ENCODE assay signal across 17 cellular contexts in genomic region chr14:36281309-36281708, GRCh38. TPM values are rescaled to one million over a fixed set of nuclear protein-coding genes. Genes with fewer than 3 reads are reported as not detected.
DNase-seq lines count a peak whose midpoint lies in the region; ATAC-seq and TF ChIP-seq lines count a peak whose summit lies in the region.
"Had no signal": no experiment of that assay in that cellular context is flagged by ENCODE, and none has a peak within 500 bp of the region (broad histone marks: within the 10 kb centered on the region; RNA-seq: fewer than 3 reads in every experiment).

No MANE protein-coding gene starts in this region.

- DNase-seq in ELR (ENCODE audit: low read depth) (peak; percentile 14), NB4 (ENCODE audit: low read depth) (peak; percentile 7), WTC11 (ENCODE audit: low spot score) (no peak), lung microvascular endothelial cell (ENCODE audit: low read depth in 2 of 2) (peak; percentile 7 to 11), Karpas-422 (no peak), vagina (ENCODE audit: extremely low spot score in 2 of 2) (no peak), chondrocyte (ENCODE audit: low spot score) (no peak)
- DNase-seq: naive B cell; NCI-H226; ovary; stimulated activated CD4-positive, alpha-beta T cell treated with anti-CD3 and anti-CD28 coated beads, Interleukin-1b, Interleukin-23, amount 100 ng/mL, for 48 hours; stimulated activated naive CD8-positive, alpha-beta T cell treated with anti-CD3 and anti-CD28 coated beads, Interleukin-15, amount 100 ng/mL, for 72 hours; T-helper 9 cell had no signal

- ATAC-seq in WTC11: peak; percentile 99
- ATAC-seq: activated CD4-positive, CD25-positive, alpha-beta regulatory T cell treated with anti-CD3 and anti-CD28 coated beads, Interleukin-2, amount 50 U/mL, for 24 hours; sciatic nerve; stimulated activated naive CD8-positive, alpha-beta T cell treated with anti-CD3 and anti-CD28 coated beads, Interleukin-15, amount 100 ng/mL, for 72 hours had no signal

- TF ChIP-seq POLR2A in NB4 (IDR thresholded peaks at IDR 0.05; ENCODE audit: extremely low read depth, insufficient read length): no peak
- no peak for TF ChIP-seq POLR2A in vagina (IDR thresholded peaks at IDR 0.05)

- H3K36me3 Mint-ChIP-seq in WTC11: no peaks in the 10 kb centered on the region
- no peaks in the 10 kb centered on the region for H3K36me3 Mint-ChIP-seq in chondrocyte (ENCODE audit: low read depth)
- H3K36me3 Mint-ChIP-seq: naive B cell had no signal

- no peaks in the 10 kb centered on the region for H3K27me3 Mint-ChIP-seq in WTC11 (ENCODE audit: low read depth)
- peaks cover 47% of the 10 kb centered on the region for H3K27me3 Mint-ChIP-seq in chondrocyte (ENCODE audit: low read depth)

- H3K4me3 Mint-ChIP-seq in WTC11 (no peak overlapping the region), chondrocyte (ENCODE audit: unreplicated experiment) (no peak overlapping the region)
- H3K4me3 Mint-ChIP-seq: naive B cell; stimulated activated naive CD8-positive, alpha-beta T cell treated with anti-CD3 and anti-CD28 coated beads, Interleukin-15, amount 100 ng/mL, for 72 hours had no signal

- no peaks in the 10 kb centered on the region for H4K20me1 ChIP-seq in Karpas-422 (ENCODE audit: insufficient read depth, low read depth, low read length)

- no peaks in the 10 kb centered on the region for H3K9me2 ChIP-seq in Karpas-422 (replicated peaks; ENCODE audit: insufficient read depth, low read length)

- H3K9me3 Mint-ChIP-seq in WTC11 (no peaks in the 10 kb centered on the region), chondrocyte (ENCODE audit: low read depth) (no peaks in the 10 kb centered on the region)
- H3K9me3 Mint-ChIP-seq: stimulated activated naive CD8-positive, alpha-beta T cell treated with anti-CD3 and anti-CD28 coated beads, Interleukin-15, amount 100 ng/mL, for 72 hours had no signal

- H3K27ac ChIP-seq in Karpas-422 (ENCODE audit: low read length): no peak overlapping the region
- no peak overlapping the region for H3K27ac ChIP-seq in vagina
- H3K27ac ChIP-seq: esophagus muscularis mucosa, ovary had no signal

- peaks cover 53% of the 10 kb centered on the region for H3K4me1 Mint-ChIP-seq in WTC11
- no peaks in the 10 kb centered on the region for H3K4me1 Mint-ChIP-seq in chondrocyte (ENCODE audit: low read depth)
- H3K4me1 Mint-ChIP-seq: naive B cell; stimulated activated naive CD8-positive, alpha-beta T cell treated with anti-CD3 and anti-CD28 coated beads, Interleukin-15, amount 100 ng/mL, for 72 hours had no signal

- H3K27ac Mint-ChIP-seq in WTC11 (no peak overlapping the region), chondrocyte (ENCODE audit: unreplicated experiment) (no peak overlapping the region)
- H3K27ac Mint-ChIP-seq: naive B cell; stimulated activated naive CD8-positive, alpha-beta T cell treated with anti-CD3 and anti-CD28 coated beads, Interleukin-15, amount 100 ng/mL, for 72 hours had no signal

- H3K36me3 ChIP-seq in Karpas-422 (ENCODE audit: insufficient read depth, low read length): no peaks in the 10 kb centered on the region
- no peaks in the 10 kb centered on the region for H3K36me3 ChIP-seq in vagina
- H3K36me3 ChIP-seq: esophagus muscularis mucosa, ovary had no signal

- CTCF ChIA-PET in WTC11 (lab: Charles Lee): no interaction called here

- no peak overlapping the region for H2AFZ ChIP-seq in Karpas-422 (ENCODE audit: low read length)

- intact Hi-C loops in vagina (cut with DNase I): no loop called here

- H3K4me1 ChIP-seq in Karpas-422 (ENCODE audit: low read length) (no peaks in the 10 kb centered on the region), vagina (no peaks in the 10 kb centered on the region)
- H3K4me1 ChIP-seq: esophagus muscularis mucosa had no signal

- H3K79me2 ChIP-seq in Karpas-422 (ENCODE audit: low read length): no peaks in the 10 kb centered on the region

- no peak overlapping the region for H3K9ac ChIP-seq in Karpas-422 (ENCODE audit: low read length)

- no peak for TF ChIP-seq CTCF in NB4 (IDR thresholded peaks at IDR 0.05; ENCODE audit: low read depth, low read length)
- no peak for TF ChIP-seq CTCF in WTC11 (IDR thresholded peaks at IDR 0.05)
- TF ChIP-seq CTCF in vagina (IDR thresholded peaks at IDR 0.05): no peak
- no peak for TF ChIP-seq CTCF in chondrocyte (IDR thresholded peaks at IDR 0.05)

- no peaks in the 10 kb centered on the region for H3K9me3 ChIP-seq in Karpas-422 (ENCODE audit: low read length)
- no peaks in the 10 kb centered on the region for H3K9me3 ChIP-seq in vagina
- H3K9me3 ChIP-seq: esophagus muscularis mucosa, ovary had no signal

- no peaks in the 10 kb centered on the region for H3K27me3 ChIP-seq in Karpas-422 (ENCODE audit: low read length)
- no peaks in the 10 kb centered on the region for H3K27me3 ChIP-seq in vagina
- H3K27me3 ChIP-seq: ovary had no signal

- no peak overlapping the region for H3K4me2 ChIP-seq in Karpas-422 (ENCODE audit: low read depth, low read length, poor library complexity, severe bottlenecking)

- H3K4me3 ChIP-seq in NB4 (ENCODE audit: low read depth, low read length): no peak overlapping the region
- H3K4me3 ChIP-seq in Karpas-422 (ENCODE audit: low read length): no peak overlapping the region
- no peak overlapping the region for H3K4me3 ChIP-seq in vagina
- H3K4me3 ChIP-seq: esophagus muscularis mucosa, lung, ovary had no signal

- POLR2A ChIA-PET in WTC11 (lab: Charles Lee): no interaction called here

TF ChIP-seq in WTC11, 78 proteins besides CTCF, POLR2A, EP300 and RAD21:
- TF ChIP-seq ZNF425 (CRISPR knock-in tag; conservative IDR thresholded peaks at IDR 0.05) (no peak), NFYB (CRISPR knock-in tag; conservative IDR thresholded peaks at IDR 0.05; ENCODE audit: low read depth) (peak; percentile 59; the same call in 1 of the 2 replicates)

RNA-seq across cellular contexts. Expression of gene MBIP, which starts 39.1 kb away (rescaled TPM):
- total RNA-seq in WTC11 (2021) (18.1 to 19.5 TPM (median 18.4 TPM) in 3 replicates), lung microvascular endothelial cell (3.5 and 6.5 TPM in 2 replicates), vagina (8.3 TPM), chondrocyte (19.4 to 23.0 TPM (median 21.9 TPM) in 3 replicates)
- total RNA-seq in Karpas-422 (2014; rRNA removed; shearing (Covaris generic); ENCODE audit: low replicate concordance): 24.5 and 49.7 TPM in 2 replicates

Comparison
In these comparisons a context has a peak if more than half of its experiments do, and no peak if none do; other contexts are left out.
1. DNase-seq: peak in ELR (single experiment), NB4 (single experiment) and lung microvascular endothelial cell (2 of 2); none in WTC11 (single experiment), Karpas-422 (single experiment), vagina (0 of 2) and chondrocyte (single experiment).